ENCODE assay signal across 13 cellular contexts in genomic region chr1:15218287-15219279, GRCh38. TPM values are rescaled to one million over a fixed set of nuclear protein-coding genes. Genes with fewer than 3 reads are reported as not detected.
DNase-seq lines count a peak whose midpoint lies in the region; ATAC-seq and TF ChIP-seq lines count a peak whose summit lies in the region.
"Had no signal": no experiment of that assay in that cellular context is flagged by ENCODE, and none has a peak within 500 bp of the region (broad histone marks: within the 10 kb centered on the region; RNA-seq: fewer than 3 reads in every experiment).

No MANE protein-coding gene starts in this region.

- H3K4me3 ChIP-seq in LNCaP clone FGC (ENCODE audit: low read depth, low read length) = no peak overlapping the region
- no peak overlapping the region for H3K4me3 ChIP-seq in body of pancreas
- H3K4me3 ChIP-seq in lower lobe of right lung = no peak overlapping the region
- H3K4me3 ChIP-seq: esophagus squamous epithelium, SJCRH30 had no signal

- H3K9me3 ChIP-seq in body of pancreas (no peaks in the 10 kb centered on the region), lower lobe of right lung (no peaks in the 10 kb centered on the region)
- H3K9me3 ChIP-seq: esophagus squamous epithelium had no signal

- ATAC-seq in body of pancreas = peak; percentile 43
- ATAC-seq in lower lobe of right lung = peak; percentile 29 to 52
- ATAC-seq in HG02610 (IDR thresholded peaks at IDR 0.05; ENCODE audit: unreplicated experiment) = no peak
- no peak for ATAC-seq in activated T-cell treated with anti-CD3 and anti-CD28 coated beads, Interleukin-2, amount 50 U/mL, for 72 hours (replicated peaks in 1 of 2)

- TF ChIP-seq CTCF in Calu3 (IDR thresholded peaks at IDR 0.05; ENCODE audit: unreplicated experiment) (no peak), LNCaP clone FGC (IDR thresholded peaks at IDR 0.05; ENCODE audit: control insufficient read depth, extremely low read depth, insufficient read depth) (no peak), body of pancreas (IDR thresholded peaks at IDR 0.05) (no peak), lower lobe of right lung (IDR thresholded peaks at IDR 0.05) (no peak)

- no peak overlapping the region for H3K27ac ChIP-seq in body of pancreas
- H3K27ac ChIP-seq in lower lobe of right lung = peak overlapping the region; percentile 8
- H3K27ac ChIP-seq: esophagus squamous epithelium, SJCRH30 had no signal

- H3K27ac Mint-ChIP-seq in Calu3 (ENCODE audit: unreplicated experiment) = peak overlapping the region; percentile 52
- H3K27ac Mint-ChIP-seq in activated T-cell treated with anti-CD3 and anti-CD28 coated beads, Interleukin-2, amount 50 U/mL, for 72 hours = no peak overlapping the region
- H3K27ac Mint-ChIP-seq: CD4-positive, CD25-positive, alpha-beta regulatory T cell; memory B cell had no signal

- H3K27me3 Mint-ChIP-seq in Calu3 (ENCODE audit: unreplicated experiment) = no peaks in the 10 kb centered on the region
- peaks cover 30% of the 10 kb centered on the region for H3K27me3 Mint-ChIP-seq in activated T-cell treated with anti-CD3 and anti-CD28 coated beads, Interleukin-2, amount 50 U/mL, for 72 hours (ENCODE audit: low read depth)

- no peak overlapping the region for H3K4me3 Mint-ChIP-seq in Calu3 (ENCODE audit: low read depth, unreplicated experiment)
- H3K4me3 Mint-ChIP-seq in activated T-cell treated with anti-CD3 and anti-CD28 coated beads, Interleukin-2, amount 50 U/mL, for 72 hours = no peak overlapping the region
- H3K4me3 Mint-ChIP-seq: CD4-positive, CD25-positive, alpha-beta regulatory T cell; memory B cell had no signal

- WGBS in body of pancreas, 2 donors = 55 to 63% methylated on average over 5 to 6 of the region's 6 CpGs

- no peaks in the 10 kb centered on the region for H3K4me1 Mint-ChIP-seq in Calu3 (ENCODE audit: low read depth, unreplicated experiment)
- H3K4me1 Mint-ChIP-seq in activated T-cell treated with anti-CD3 and anti-CD28 coated beads, Interleukin-2, amount 50 U/mL, for 72 hours (ENCODE audit: low read depth) = no peaks in the 10 kb centered on the region
- H3K4me1 Mint-ChIP-seq: CD4-positive, CD25-positive, alpha-beta regulatory T cell; memory B cell had no signal

- no peaks in the 10 kb centered on the region for H3K9me3 Mint-ChIP-seq in Calu3 (ENCODE audit: low read depth, unreplicated experiment)
- H3K9me3 Mint-ChIP-seq in activated T-cell treated with anti-CD3 and anti-CD28 coated beads, Interleukin-2, amount 50 U/mL, for 72 hours = no peaks in the 10 kb centered on the region
- H3K9me3 Mint-ChIP-seq: memory B cell had no signal

- no TSS peak for BruUV-seq in Calu3 (replicated peaks; lab: Mats Ljungman, UMichigan)

- CTCF ChIA-PET in Calu3 (lab: Charles Lee) = no interaction called here

- no peak for TF ChIP-seq POLR2A in body of pancreas (IDR thresholded peaks at IDR 0.05)

- H3K36me3 ChIP-seq in body of pancreas (replicated peaks in 1 of 2; ENCODE audit: insufficient read depth in 1 of 2, low read depth in 2 of 2) (peaks cover 3 to 5% of the 10 kb centered on the region in 2 donors), lower lobe of right lung (peaks cover 8% of the 10 kb centered on the region)

- DNase-seq in Calu3 (peak; percentile 47), LNCaP clone FGC (ENCODE audit: low read depth) (peak; percentile 52), body of pancreas (peak in 2 of 4 donors; percentile 28 to 35), lower lobe of right lung (no peak), NCI-H2029 treated with DMSO at 0.1 percent for 48 hours (lab: John Stamatoyannopoulos, UW) (no peak)
- no peak for DNase-seq in activated CD8-positive, alpha-beta memory T cell treated with anti-CD3 and anti-CD28 coated beads, Interleukin-2, amount 50 U/mL, for 4 hours
- no peak for DNase-seq in activated T-cell treated with anti-CD3 and anti-CD28 coated beads, Interleukin-2, amount 50 U/mL, for 72 hours
- DNase-seq: activated CD8-positive, alpha-beta memory T cell treated with anti-CD3 and anti-CD28 coated beads for 24 hours; CD4-positive, CD25-positive, alpha-beta regulatory T cell; esophagus squamous epithelium; SJCRH30 had no signal

- intact Hi-C loops in Calu3 (cut with micrococcal nuclease; ENCODE audit: unreplicated experiment) (no loop called here), body of pancreas (cut with DNase I) (loop anchor here (10.0 kb wide), 1 partner anchor 46 kb away; no protein-coding TSS in a partner anchor), lower lobe of right lung (cut with DNase I) (no loop called here)

- H3K36me3 Mint-ChIP-seq in Calu3 (ENCODE audit: insufficient read depth, unreplicated experiment) = peaks cover 44% of the 10 kb centered on the region
- H3K36me3 Mint-ChIP-seq in activated T-cell treated with anti-CD3 and anti-CD28 coated beads, Interleukin-2, amount 50 U/mL, for 72 hours (ENCODE audit: insufficient read depth in 2 of 2) = no peaks in the 10 kb centered on the region
- H3K36me3 Mint-ChIP-seq: CD4-positive, CD25-positive, alpha-beta regulatory T cell; memory B cell had no signal

- peaks cover 25% of the 10 kb centered on the region for H3K4me1 ChIP-seq in body of pancreas
- H3K4me1 ChIP-seq in lower lobe of right lung = peaks cover 30% of the 10 kb centered on the region
- H3K4me1 ChIP-seq: SJCRH30 had no signal

- H3K27me3 ChIP-seq in body of pancreas = no peaks in the 10 kb centered on the region
- no peaks in the 10 kb centered on the region for H3K27me3 ChIP-seq in lower lobe of right lung (ENCODE audit: low read depth)
- H3K27me3 ChIP-seq: esophagus squamous epithelium, SJCRH30 had no signal

RNA-seq across cellular contexts. Expression of gene FHAD1, which starts 28.4 kb away (rescaled TPM):
- total RNA-seq in Calu3 (2022) = 0.98 and 2.7 TPM in 2 replicates
- 1 to 10 TPM; 2.9 to 4.9 TPM for total RNA-seq in body of pancreas
- total RNA-seq in lower lobe of right lung = 14.3 TPM
- under 1 TPM in 1 of 2 donors, not detected in 1; 0.49 TPM for total RNA-seq in activated T-cell treated with anti-CD3 and anti-CD28 coated beads, Interleukin-2, amount 50 U/mL, for 72 hours
- total RNA-seq: CD4-positive, CD25-positive, alpha-beta regulatory T cell had no signal

Comparison
In these comparisons a context has a peak if more than half of its experiments do, and no peak if none do; other contexts are left out.
1. DNase-seq: peak in Calu3 (single experiment) and LNCaP clone FGC (single experiment); none in lower lobe of right lung (single experiment), NCI-H2029 treated with DMSO at 0.1 percent for 48 hours (single experiment), activated CD8-positive, alpha-beta memory T cell treated with anti-CD3 and anti-CD28 coated beads, Interleukin-2, amount 50 U/mL, for 4 hours (single experiment) and activated T-cell treated with anti-CD3 and anti-CD28 coated beads, Interleukin-2, amount 50 U/mL, for 72 hours (0 of 2).
2. ATAC-seq: peak in body of pancreas (single experiment) and lower lobe of right lung (2 of 2); none in HG02610 (single experiment) and activated T-cell treated with anti-CD3 and anti-CD28 coated beads, Interleukin-2, amount 50 U/mL, for 72 hours (0 of 2).